ENCODE assay signal across 15 cellular contexts in the genomic region with DNA sequence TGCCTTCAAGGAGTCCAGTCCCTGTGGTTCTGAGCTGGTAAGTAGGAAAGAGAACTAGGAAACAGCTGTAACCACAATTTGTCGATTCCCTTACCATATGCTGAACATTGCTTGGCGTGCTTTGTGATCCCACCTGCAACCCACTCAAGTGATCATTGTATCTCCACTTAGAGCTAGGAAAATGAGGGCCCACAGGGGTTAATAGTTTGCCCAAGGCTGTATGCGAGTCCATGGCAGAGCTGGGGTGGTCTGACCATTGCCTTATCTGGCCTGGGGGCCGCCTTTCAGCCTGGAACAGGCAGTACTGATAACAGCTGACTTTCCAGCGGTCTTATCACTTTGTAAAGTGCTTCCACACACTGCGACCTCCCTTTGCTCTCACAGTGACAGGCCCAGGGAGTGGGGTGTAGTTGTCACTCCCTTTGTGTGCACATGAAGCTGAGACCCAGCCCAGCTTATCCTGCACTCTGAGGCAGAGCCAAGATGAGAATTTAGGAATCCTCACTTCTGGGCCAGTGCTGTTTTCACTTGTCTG. TPM values are rescaled to one million over a fixed set of nuclear protein-coding genes. Genes with fewer than 3 reads are reported as not detected.
A peak's percentile ranks its signal among the peaks of the same experiment; 100 is the strongest.
DNase-seq lines count a peak whose midpoint lies in the region; ATAC-seq and TF ChIP-seq lines count a peak whose summit lies in the region.
"Had no signal": no experiment of that assay in that cellular context is flagged by ENCODE, and none has a peak within 500 bp of the region (broad histone marks: within the 10 kb centered on the region; RNA-seq: fewer than 3 reads in every experiment).

No MANE protein-coding gene starts in this region.

- no peak overlapping the region for H3K9ac ChIP-seq in OCI-LY3 (ENCODE audit: low read length)

- peak overlapping the region; percentile 32; the same call in 1 of the 2 replicates for H3K4me2 ChIP-seq in OCI-LY3 (ENCODE audit: low read length)
- H3K4me2 ChIP-seq: A549 had no signal

- 66 to 74% methylated on average over 4 to 6 of the region's 6 CpGs for WGBS in esophagus squamous epithelium, 2 donors
- WGBS in psoas muscle, 3 donors, result 69 to 75% (median 72%) methylated on average over 6 of the region's 6 CpGs

- H4K20me1 ChIP-seq in OCI-LY3 (ENCODE audit: insufficient read depth, low read length), result no peaks in the 10 kb centered on the region

- no peaks in the 10 kb centered on the region for H3K79me2 ChIP-seq in OCI-LY3 (ENCODE audit: low read length)

- H3K4me3 ChIP-seq in OCI-LY3 (ENCODE audit: low read length) (no peak overlapping the region), cardiac muscle cell (no peak overlapping the region), esophagus squamous epithelium (no peak overlapping the region), psoas muscle (no peak overlapping the region)
- H3K4me3 ChIP-seq: A549, ascending aorta, HAP-1, ovary had no signal

- H3K36me3 ChIP-seq in OCI-LY3 (replicated peaks; ENCODE audit: low read depth, low read length) (no peaks in the 10 kb centered on the region), cardiac muscle cell (peaks cover 71% of the 10 kb centered on the region), esophagus squamous epithelium (no peaks in the 10 kb centered on the region), psoas muscle (ENCODE audit: insufficient read depth in 1 of 2, low read depth in 1 of 2) (no peaks in the 10 kb centered on the region)
- H3K36me3 ChIP-seq: ascending aorta, HAP-1, ovary had no signal

- H3K27ac Mint-ChIP-seq in T-helper 1 cell treated with Interleukin-12 subunit alpha and Interleukin-12 subunit beta and Interleukin-4 antibody, amounts not matched to agents 30 μg/mL and 1 μg/mL, for 36 hours, result peak overlapping the region; percentile 15
- peak overlapping the region; percentile 78 for H3K27ac Mint-ChIP-seq in progenitor cell of endocrine pancreas
- H3K27ac Mint-ChIP-seq: activated T-helper 17 cell treated with anti-CD3 and anti-CD28 coated beads, Interleukin-2, amount 50 U/mL, for 72 hours had no signal

- peaks cover 37% of the 10 kb centered on the region for H3K4me1 Mint-ChIP-seq in T-helper 1 cell treated with Interleukin-12 subunit alpha and Interleukin-12 subunit beta and Interleukin-4 antibody, amounts not matched to agents 30 μg/mL and 1 μg/mL, for 36 hours (ENCODE audit: low read depth)
- H3K4me1 Mint-ChIP-seq in progenitor cell of endocrine pancreas (ENCODE audit: low read depth), result peaks cover 32% of the 10 kb centered on the region

- peaks cover 1% of the 10 kb centered on the region for H3K9me3 Mint-ChIP-seq in T-helper 1 cell treated with Interleukin-12 subunit alpha and Interleukin-12 subunit beta and Interleukin-4 antibody, amounts not matched to agents 30 μg/mL and 1 μg/mL, for 36 hours
- H3K9me3 Mint-ChIP-seq in progenitor cell of endocrine pancreas (ENCODE audit: low read depth), result peaks cover 6% of the 10 kb centered on the region
- H3K9me3 Mint-ChIP-seq: activated T-helper 17 cell treated with anti-CD3 and anti-CD28 coated beads, Interleukin-2, amount 50 U/mL, for 72 hours had no signal

- TF ChIP-seq POLR2A in esophagus squamous epithelium (IDR thresholded peaks at IDR 0.05), result no peak

- ATAC-seq in psoas muscle, result no peak

- no peak overlapping the region for H3K27ac ChIP-seq in OCI-LY3 (ENCODE audit: low read length)
- H3K27ac ChIP-seq in cardiac muscle cell, result peak overlapping the region; percentile 86
- H3K27ac ChIP-seq in esophagus squamous epithelium, result no peak overlapping the region
- no peak overlapping the region for H3K27ac ChIP-seq in psoas muscle
- H3K27ac ChIP-seq: A549, ascending aorta, ovary had no signal

- H3K4me3 Mint-ChIP-seq in T-helper 1 cell treated with Interleukin-12 subunit alpha and Interleukin-12 subunit beta and Interleukin-4 antibody, amounts not matched to agents 30 μg/mL and 1 μg/mL, for 36 hours, result no peak overlapping the region
- H3K4me3 Mint-ChIP-seq in progenitor cell of endocrine pancreas (ENCODE audit: low read depth), result no peak overlapping the region
- H3K4me3 Mint-ChIP-seq: activated T-helper 17 cell treated with anti-CD3 and anti-CD28 coated beads, Interleukin-2, amount 50 U/mL, for 72 hours had no signal

- H3K9me3 ChIP-seq in OCI-LY3 (ENCODE audit: insufficient read depth, low read length) (no peaks in the 10 kb centered on the region), cardiac muscle cell (ENCODE audit: low read depth) (no peaks in the 10 kb centered on the region), esophagus squamous epithelium (no peaks in the 10 kb centered on the region), psoas muscle (no peaks in the 10 kb centered on the region)
- H3K9me3 ChIP-seq: A549, ascending aorta, ovary had no signal

- peaks cover 19% of the 10 kb centered on the region for H3K27me3 Mint-ChIP-seq in T-helper 1 cell treated with Interleukin-12 subunit alpha and Interleukin-12 subunit beta and Interleukin-4 antibody, amounts not matched to agents 30 μg/mL and 1 μg/mL, for 36 hours (ENCODE audit: low read depth)
- H3K27me3 Mint-ChIP-seq in progenitor cell of endocrine pancreas, result peaks cover 4% of the 10 kb centered on the region
- H3K27me3 Mint-ChIP-seq: activated T-helper 17 cell treated with anti-CD3 and anti-CD28 coated beads, Interleukin-2, amount 50 U/mL, for 72 hours had no signal

- no peak overlapping the region for H2AFZ ChIP-seq in OCI-LY3 (ENCODE audit: low read depth, low read length)

- H3K27me3 ChIP-seq in OCI-LY3 (ENCODE audit: low read depth, low read length), result 0 out of 2 replicates have a peak, but pooled peaks cover 2% of the 10 kb centered on the region
- H3K27me3 ChIP-seq in cardiac muscle cell, result no peaks in the 10 kb centered on the region
- no peaks in the 10 kb centered on the region for H3K27me3 ChIP-seq in esophagus squamous epithelium
- H3K27me3 ChIP-seq in psoas muscle (ENCODE audit: insufficient read depth in 3 of 3, low read length in 2 of 3), result no peaks in the 10 kb centered on the region
- H3K27me3 ChIP-seq: ascending aorta, ovary had no signal

- intact Hi-C loops in esophagus squamous epithelium (cut with DNase I), result no loop called here
- intact Hi-C loops in psoas muscle (cut with DNase I), result no loop called here

- H3K4me1 ChIP-seq in OCI-LY3 (ENCODE audit: low read length) (peaks cover 8% of the 10 kb centered on the region), cardiac muscle cell (ENCODE audit: low read depth) (peaks cover 75% of the 10 kb centered on the region), esophagus squamous epithelium (peaks cover 0 to 8% (median under 1%) of the 10 kb centered on the region in 3 donors), psoas muscle (no peaks in the 10 kb centered on the region)
- H3K4me1 ChIP-seq: A549 had no signal

- DNase-seq in T-helper 1 cell (no peak), cardiac muscle cell (ENCODE audit: low read depth in 1 of 2, low spot score in 1 of 2) (peak in 1 of 2 donors; percentile 92), progenitor cell of endocrine pancreas (ENCODE audit: low spot score, unreplicated experiment) (no peak), esophagus squamous epithelium (lab: John Stamatoyannopoulos, UW) (no peak), activated gamma-delta T cell (lab: John Stamatoyannopoulos, UW) (no peak), psoas muscle (no peak)
- DNase-seq: ovary; stimulated activated CD4-positive, alpha-beta T cell treated with anti-CD3 and anti-CD28 coated beads, Interleukin-12 subunit alpha, Interleukin-12 subunit beta, amount 100 ng/mL, for 4 hours had no signal

- TF ChIP-seq CTCF in OCI-LY3 (IDR thresholded peaks at IDR 0.05; ENCODE audit: low read depth, low read length) (no peak), cardiac muscle cell (IDR thresholded peaks at IDR 0.05; ENCODE audit: low read depth, low read length) (no peak), progenitor cell of endocrine pancreas (IDR thresholded peaks at IDR 0.05; ENCODE audit: unreplicated experiment) (no peak), esophagus squamous epithelium (IDR thresholded peaks at IDR 0.05) (no peak), psoas muscle (IDR thresholded peaks at IDR 0.05) (no peak)

- H3K36me3 Mint-ChIP-seq in T-helper 1 cell treated with Interleukin-12 subunit alpha and Interleukin-12 subunit beta and Interleukin-4 antibody, amounts not matched to agents 30 μg/mL and 1 μg/mL, for 36 hours (ENCODE audit: low read depth), result peaks cover under 1% of the 10 kb centered on the region
- peaks cover 2% of the 10 kb centered on the region for H3K36me3 Mint-ChIP-seq in progenitor cell of endocrine pancreas (ENCODE audit: insufficient read depth)

RNA-seq across cellular contexts. Expression of a gene that starts 9.8 kb away (rescaled TPM):
- total RNA-seq in cardiac muscle cell (2,925 and 5,217 TPM in 2 replicates), progenitor cell of endocrine pancreas (0.86 and 1.1 TPM in 2 replicates), esophagus squamous epithelium (not detected), psoas muscle (1 to 10 TPM in 3 of 4 donors, under 1 TPM in 1; 0.89 to 6.7 (median 2.4) TPM)
- polyA plus RNA-seq in cardiac muscle cell (3,500 and 5,148 TPM in 2 replicates), psoas muscle (1 to 10 TPM in 2 of 3 donors, under 1 TPM in 1; 0.52 to 4.5 (median 1.3) TPM)
- total RNA-seq: ascending aorta, M059J had no signal
- polyA plus RNA-seq: A549 had no signal

RNA-seq across cellular contexts. Expression of a gene that starts 29.9 kb away (rescaled TPM):
- total RNA-seq in cardiac muscle cell, result 54.5 and 85.4 TPM in 2 replicates
- 52.9 and 68.8 TPM in 2 replicates for polyA plus RNA-seq in cardiac muscle cell
- total RNA-seq in progenitor cell of endocrine pancreas, result 79.1 and 87.4 TPM in 2 replicates
- 10 to 100 TPM; 26.4 to 45.9 (median 38.3) TPM for total RNA-seq in esophagus squamous epithelium
- total RNA-seq in psoas muscle, result 10 to 100 TPM; 72.5 to 78.4 (median 74.9) TPM
- 10 to 100 TPM; 25.5 to 89.2 (median 37.9) TPM for polyA plus RNA-seq in psoas muscle

RNA-seq across cellular contexts. Expression of a gene that starts 34.7 kb away (rescaled TPM):
- total RNA-seq in cardiac muscle cell (11.8 and 20.0 TPM in 2 replicates), progenitor cell of endocrine pancreas (not detected in 2 replicates), esophagus squamous epithelium (1 to 10 TPM in 2 of 4 donors, under 1 TPM in 2; 0.23 to 7.2 (median 2.8) TPM), psoas muscle (1 to 10 TPM; 1.1 to 3.9 (median 2.2) TPM)
- polyA plus RNA-seq in cardiac muscle cell (4.6 and 6.9 TPM in 2 replicates), psoas muscle (1 to 10 TPM in 1 of 3 donors, under 1 TPM in 2; 0.32 to 5.4 (median 0.77) TPM)

Comparison
In these comparisons a context has a peak if more than half of its experiments do, and no peak if none do; other contexts are left out.
1. RNA of a gene that starts 9.8 kb away (total RNA-seq): 2,925 to 5,217 TPM in cardiac muscle cell; 0.89 to 6.7 TPM in psoas muscle, 0.86 to 1.1 TPM in progenitor cell of endocrine pancreas and not detected in esophagus squamous epithelium; every median in the first group is over 100 times any median in the second.